In genomic region chr22:20192972-20193760, GRCh38 we compare ENCODE assay signal across 2 cellular contexts.
TF ChIP-seq lines count a peak whose summit lies in the region.

No MANE protein-coding gene starts in this region.

TF ChIP-seq in HEK293, 187 proteins besides CTCF, POLR2A, EP300 and RAD21:
- TF ChIP-seq GLIS2 (tag by site-specific recombination; IDR thresholded peaks at IDR 0.05) = no peak
- TF ChIP-seq ZNF121 (tag by site-specific recombination; IDR thresholded peaks at IDR 0.05) = 0 out of 2 replicates have a peak, but pooled peaks have one; percentile 36
- TF ChIP-seq KLF16 (tag by site-specific recombination; IDR thresholded peaks at IDR 0.05) = no peak
- no peak for TF ChIP-seq ZNF830 (tag by site-specific recombination; IDR thresholded peaks at IDR 0.05; ENCODE audit: low read depth)
- TF ChIP-seq ZNF544 (tag by site-specific recombination; IDR thresholded peaks at IDR 0.05) = no peak
- TF ChIP-seq ZNF548 (tag by site-specific recombination; IDR thresholded peaks at IDR 0.05) = no peak
- TF ChIP-seq ZIC2 (tag by site-specific recombination; IDR thresholded peaks at IDR 0.05) = no peak
- no peak for TF ChIP-seq GLI2 (tag by site-specific recombination; IDR thresholded peaks at IDR 0.05; ENCODE audit: borderline replicate concordance, low read depth)

TF ChIP-seq in GM12878, 131 proteins besides CTCF, POLR2A, EP300 and RAD21:
- TF ChIP-seq NR2C2 (IDR thresholded peaks at IDR 0.05; ENCODE audit: borderline replicate concordance, control insufficient read depth, insufficient read length, low read depth) = no peak
- no peak for TF ChIP-seq RAD51 (IDR thresholded peaks at IDR 0.05)
- no peak for TF ChIP-seq MTA3 (IDR thresholded peaks at IDR 0.05; ENCODE audit: borderline replicate concordance, low read length)
- TF ChIP-seq SREBF2 (IDR thresholded peaks at IDR 0.05; ENCODE audit: low read length) = no peak
- no peak for TF ChIP-seq SUPT20H (IDR thresholded peaks at IDR 0.05; ENCODE audit: borderline replicate concordance, control insufficient read depth, low read depth, low read length)
- TF ChIP-seq ZBED1 (IDR thresholded peaks at IDR 0.05; ENCODE audit: borderline replicate concordance) = no peak
- no peak for TF ChIP-seq KAT2A (conservative IDR thresholded peaks at IDR 0.05; ENCODE audit: control insufficient read depth, low read depth, low read length)
- TF ChIP-seq ZBTB11 (CRISPR knock-in tag; IDR thresholded peaks at IDR 0.05) = no peak
- no peak for TF ChIP-seq POLR2AphosphoS5 (IDR thresholded peaks at IDR 0.05; ENCODE audit: low read length)
- TF ChIP-seq MLLT1 (IDR thresholded peaks at IDR 0.05) = no peak
- TF ChIP-seq BMI1 (IDR thresholded peaks at IDR 0.05; ENCODE audit: borderline replicate concordance) = no peak
- TF ChIP-seq ATF2 (IDR thresholded peaks at IDR 0.05; ENCODE audit: low read length) = no peak
- TF ChIP-seq ATF3 (IDR thresholded peaks at IDR 0.05; ENCODE audit: borderline replicate concordance, extremely low read depth, low read depth, low read length) = no peak
- no peak for TF ChIP-seq NRF1 (conservative IDR thresholded peaks at IDR 0.05; ENCODE audit: low read depth, low read length)
- no peak for TF ChIP-seq E2F8 (IDR thresholded peaks at IDR 0.05; ENCODE audit: low read depth, partially characterized antibody)
TF ChIP-seq in GM12878: peak in this region for 0.
